1 cellular context compared by ENCODE assay signal in genomic region chr14:49770212-49770817, GRCh38.
TF ChIP-seq lines count a peak whose summit lies in the region.

No MANE protein-coding gene starts in this region.

TF ChIP-seq in HepG2, 621 proteins besides CTCF, POLR2A, EP300 and RAD21 (continued from another document and continues in another):
- TF ChIP-seq PHF8 (CRISPR knock-in tag; IDR thresholded peaks at IDR 0.05) (peak; percentile 46; the same call in 1 of the 2 replicates), HDAC6 (IDR thresholded peaks at IDR 0.05; ENCODE audit: low read depth, low read length) (no peak), SNAPC4 (CRISPR knock-in tag; IDR thresholded peaks at IDR 0.05) (0 out of 2 replicates have a peak, but pooled peaks have one; percentile 24), TERF1 (CRISPR knock-in tag; IDR thresholded peaks at IDR 0.05) (no peak), POLR2AphosphoS5 (IDR thresholded peaks at IDR 0.05; ENCODE audit: low read depth, low read length) (peak; percentile 91), RFX1 (IDR thresholded peaks at IDR 0.05) (no peak), E2F1 (CRISPR knock-in tag; IDR thresholded peaks at IDR 0.05) (no peak), ZNF710 (CRISPR knock-in tag; IDR thresholded peaks at IDR 0.05; ENCODE audit: borderline replicate concordance) (no peak; the same call in 1 of the 2 replicates), MBD4 (IDR thresholded peaks at IDR 0.05; ENCODE audit: borderline replicate concordance, low read length) (peak; percentile 47; the same call in 1 of the 2 replicates), ZNF761 (CRISPR knock-in tag; conservative IDR thresholded peaks at IDR 0.05) (0 out of 2 replicates have a peak, but pooled peaks have one; percentile 22), PAWR (CRISPR knock-in tag; IDR thresholded peaks at IDR 0.05; ENCODE audit: borderline replicate concordance) (no peak), RXRB (CRISPR knock-in tag; IDR thresholded peaks at IDR 0.05; ENCODE audit: borderline replicate concordance) (peak; percentile 95), RBFOX2 (IDR thresholded peaks at IDR 0.05; ENCODE audit: low read depth, low read length) (peak; percentile 73), DPF2 (CRISPR knock-in tag; IDR thresholded peaks at IDR 0.05; ENCODE audit: borderline replicate concordance, low read depth) (peak; percentile 86), KLF9 (CRISPR knock-in tag; IDR thresholded peaks at IDR 0.05; ENCODE audit: low read depth) (no peak; the same call in 1 of the 2 replicates), ZNF749 (CRISPR knock-in tag; IDR thresholded peaks at IDR 0.05; ENCODE audit: borderline replicate concordance) (no peak), ETV5 (CRISPR knock-in tag; IDR thresholded peaks at IDR 0.05; ENCODE audit: borderline replicate concordance) (peak; percentile 58; the same call in 1 of the 2 replicates), BCL6 (CRISPR knock-in tag; IDR thresholded peaks at IDR 0.05) (peak; percentile 89), ZNF33A (CRISPR knock-in tag; IDR thresholded peaks at IDR 0.05; ENCODE audit: borderline replicate concordance) (0 out of 2 replicates have a peak, but pooled peaks have one; percentile 43), KDM1A (CRISPR knock-in tag; IDR thresholded peaks at IDR 0.05) (no peak), MIER2 (CRISPR knock-in tag; IDR thresholded peaks at IDR 0.05) (0 out of 2 replicates have a peak, but pooled peaks have one; percentile 20), BRCA1 (CRISPR knock-in tag; IDR thresholded peaks at IDR 0.05) (no peak), GRHL1 (CRISPR knock-in tag; conservative IDR thresholded peaks at IDR 0.05) (no peak), NCOR1 (IDR thresholded peaks at IDR 0.05; ENCODE audit: borderline replicate concordance, low read length) (peak; percentile 88; the same call in 1 of the 2 replicates), TBX2 (CRISPR knock-in tag; IDR thresholded peaks at IDR 0.05; ENCODE audit: borderline replicate concordance) (peak; percentile 90), GABPB1 (CRISPR knock-in tag; IDR thresholded peaks at IDR 0.05) (peak; percentile 13; the same call in 1 of the 2 replicates), FOXP4 (CRISPR knock-in tag; IDR thresholded peaks at IDR 0.05) (peak; percentile 90), HNF1B (CRISPR knock-in tag; IDR thresholded peaks at IDR 0.05) (peak; percentile 91), CSRNP1 (CRISPR knock-in tag; IDR thresholded peaks at IDR 0.05) (no peak; the same call in 1 of the 2 replicates), ZNF784 (CRISPR knock-in tag; IDR thresholded peaks at IDR 0.05; ENCODE audit: borderline replicate concordance) (no peak), SRSF1 (optimal IDR thresholded peaks at IDR 0.05; ENCODE audit: low read depth, low read length) (no peak), TOPORS (CRISPR knock-in tag; IDR thresholded peaks at IDR 0.05) (peak; percentile 61; the same call in 1 of the 2 replicates), KDM6A (CRISPR knock-in tag; IDR thresholded peaks at IDR 0.05; ENCODE audit: low read depth) (peak; percentile 93), ZNF484 (CRISPR knock-in tag; IDR thresholded peaks at IDR 0.05; ENCODE audit: borderline replicate concordance, low read depth) (no peak), SIN3B (IDR thresholded peaks at IDR 0.05; ENCODE audit: low read length) (0 out of 2 replicates have a peak, but pooled peaks have one; percentile 10), FOXK1 (CRISPR knock-in tag; IDR thresholded peaks at IDR 0.05; ENCODE audit: borderline replicate concordance, low read depth) (peak; percentile 87; the same call in 1 of the 2 replicates), ZNF329 (CRISPR knock-in tag; IDR thresholded peaks at IDR 0.05; ENCODE audit: low read depth) (no peak), SOX5 (CRISPR knock-in tag; IDR thresholded peaks at IDR 0.05; ENCODE audit: borderline replicate concordance) (peak; percentile 82), NFIC (IDR thresholded peaks at IDR 0.05; ENCODE audit: low read length) (peak; percentile 68; the same call in 1 of the 2 replicates), ZNF205 (CRISPR knock-in tag; IDR thresholded peaks at IDR 0.05) (peak; percentile 81; the same call in 1 of the 2 replicates), RFXAP (CRISPR knock-in tag; IDR thresholded peaks at IDR 0.05; ENCODE audit: borderline replicate concordance) (no peak), ZNF691 (CRISPR knock-in tag; IDR thresholded peaks at IDR 0.05; ENCODE audit: borderline replicate concordance, low read depth) (no peak), ZNF382 (CRISPR knock-in tag; IDR thresholded peaks at IDR 0.05; ENCODE audit: borderline replicate concordance) (no peak)
